8 cellular contexts compared by ENCODE assay signal in genomic region chr1:42940851-42941639, GRCh38. TPM values are rescaled to one million over a fixed set of nuclear protein-coding genes. Genes with fewer than 3 reads are reported as not detected.
A peak's percentile ranks its signal among the peaks of the same experiment; 100 is the strongest.
DNase-seq lines count a peak whose midpoint lies in the region; ATAC-seq, FAIRE-seq and TF ChIP-seq lines count a peak whose summit lies in the region.

No MANE protein-coding gene starts in this region.

- peak; percentile 54 for TF ChIP-seq POLR2A in GM12892 (IDR thresholded peaks at IDR 0.05; ENCODE audit: low read depth, low read length)

- H3K36me3 ChIP-seq in RWPE2 (ENCODE audit: low read depth) (peaks cover 79% of the 10 kb centered on the region), neutrophil (no peaks in the 10 kb centered on the region)

- H3K27me3 ChIP-seq in RWPE2 (ENCODE audit: insufficient read depth, poor library complexity, severe bottlenecking): no peaks in the 10 kb centered on the region
- H3K27me3 ChIP-seq in neutrophil: no peaks in the 10 kb centered on the region

- peak overlapping the region; percentile 99 for H3K27ac ChIP-seq in RWPE2 (ENCODE audit: poor library complexity, severe bottlenecking)
- H3K27ac ChIP-seq in neutrophil: peak overlapping the region; percentile 51

- DNase-seq in GM12892 (ENCODE audit: insufficient read length) (no peak), RWPE2 (ENCODE audit: low spot score) (peak; percentile 90), epithelial cell of esophagus (ENCODE audit: low read depth) (peak; percentile 91), SIG-M5 treated with dmso at 0.1 percent for 504 hours (lab: John Stamatoyannopoulos, UW; ENCODE audit: unreplicated experiment) (no peak)

- FAIRE-seq in GM12892 (lab: Jason Lieb, UNC): no peak

- TF ChIP-seq CTCF in RWPE2 (IDR thresholded peaks at IDR 0.05; ENCODE audit: poor library complexity, severe bottlenecking) (no peak), epithelial cell of esophagus (IDR thresholded peaks at IDR 0.05; ENCODE audit: insufficient read depth, low read depth, low read length, missing control alignments) (no peak), neutrophil (IDR thresholded peaks at IDR 0.05) (no peak)

- H3K9me3 ChIP-seq in RWPE2 (ENCODE audit: severe bottlenecking): no peaks in the 10 kb centered on the region
- H3K9me3 ChIP-seq in neutrophil: no peaks in the 10 kb centered on the region

- H3K4me3 ChIP-seq in RWPE2 (ENCODE audit: severe bottlenecking) (no peak overlapping the region), epithelial cell of esophagus (ENCODE audit: low read length) (peak overlapping the region; percentile 13), neutrophil (ENCODE audit: low read depth in 1 of 2, low read length in 1 of 2) (no peak overlapping the region)

- H3K4me1 ChIP-seq in RWPE2 (ENCODE audit: insufficient read depth, poor library complexity, severe bottlenecking): peaks cover 95% of the 10 kb centered on the region
- peaks cover 64 to 79% of the 10 kb centered on the region in 2 experiments for H3K4me1 ChIP-seq in neutrophil (ENCODE audit: control insufficient read depth in 1 of 2, insufficient read depth in 1 of 2, low read depth in 1 of 2, low read length in 1 of 2)

- ATAC-seq in RWPE2 (ENCODE audit: low read depth) (peak; percentile 11), GM18861 (IDR thresholded peaks at IDR 0.05; ENCODE audit: unreplicated experiment) (no peak), GM19455 (IDR thresholded peaks at IDR 0.05; ENCODE audit: unreplicated experiment) (no peak), HG02938 (IDR thresholded peaks at IDR 0.05; ENCODE audit: unreplicated experiment) (no peak)

RNA-seq across cellular contexts. Expression of gene SLC2A1, which starts 17.6 kb away (rescaled TPM):
- polyA plus RNA-seq in GM12892 (2012; ENCODE audit: missing spikeins): 45.9 TPM

Comparison
In these comparisons a context has a peak if more than half of its experiments do, and no peak if none do; other contexts are left out.
1. DNase-seq: peak in RWPE2 (single experiment) and epithelial cell of esophagus (single experiment); none in GM12892 (single experiment) and SIG-M5 treated with dmso at 0.1 percent for 504 hours (single experiment).